In the genomic region with DNA sequence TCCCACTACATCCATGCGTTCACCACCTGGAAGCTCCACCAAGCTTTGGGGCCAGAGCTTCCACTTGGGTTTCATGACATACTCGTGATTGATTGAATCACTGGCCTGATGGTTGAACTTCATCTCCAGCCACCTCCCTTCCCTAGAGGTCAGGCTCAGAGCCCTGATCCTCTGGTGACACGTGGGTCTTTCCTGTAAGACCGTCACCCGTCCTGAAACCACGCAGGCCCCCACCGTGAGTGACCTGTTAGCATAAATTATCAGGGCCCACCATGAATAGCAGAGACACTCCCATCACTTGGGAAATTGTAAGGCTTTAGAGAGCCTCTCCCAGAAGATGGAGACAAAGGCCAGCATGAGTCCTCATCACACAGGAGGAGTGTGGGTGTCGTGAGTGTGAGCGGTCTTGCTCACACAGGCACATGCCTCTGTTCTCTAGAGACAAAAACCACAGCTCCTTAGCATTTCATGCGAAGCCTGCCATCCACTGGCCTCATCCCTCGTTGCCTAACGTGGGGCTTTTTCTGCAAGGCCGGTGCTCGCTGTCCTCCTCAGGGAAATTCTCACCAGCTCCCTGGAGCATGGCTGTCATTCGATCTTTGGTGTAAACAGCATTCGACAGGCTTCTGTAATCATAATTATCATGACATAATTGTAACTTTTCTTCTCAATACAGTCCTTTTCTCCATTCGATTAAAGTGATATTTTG, we compare ENCODE assay signal across 11 cellular contexts.
DNase-seq lines count a peak whose midpoint lies in the region; ATAC-seq and TF ChIP-seq lines count a peak whose summit lies in the region.
"Had no signal": no experiment of that assay in that cellular context is flagged by ENCODE, and none has a peak within 500 bp of the region (broad histone marks: within the 10 kb centered on the region; RNA-seq: fewer than 3 reads in every experiment).

No MANE protein-coding gene starts in this region.

- H3K4me2 ChIP-seq in Karpas-422 (ENCODE audit: low read depth, low read length, poor library complexity, severe bottlenecking): no peak overlapping the region

- DNase-seq in GM13976 (ENCODE audit: low spot score): peak; percentile 71
- DNase-seq in NB4 (ENCODE audit: low read depth): peak; percentile 61
- DNase-seq in medulla oblongata (ENCODE audit: extremely low spot score): peak; percentile 65
- no peak for DNase-seq in activated CD4-positive, CD25-positive, alpha-beta regulatory T cell (lab: John Stamatoyannopoulos, UW)
- DNase-seq in GF-D8 (lab: John Stamatoyannopoulos, UW): no peak
- DNase-seq in Karpas-422: no peak
- DNase-seq in NCI-H1694 (lab: John Stamatoyannopoulos, UW): no peak
- DNase-seq: activated naive CD4-positive, alpha-beta T cell; NCI-H524 had no signal

- no peaks in the 10 kb centered on the region for H3K9me2 ChIP-seq in Karpas-422 (replicated peaks; ENCODE audit: insufficient read depth, low read length)

- no peaks in the 10 kb centered on the region for H3K9me3 ChIP-seq in Karpas-422 (ENCODE audit: low read length)
- H3K9me3 ChIP-seq: gastroesophageal sphincter had no signal

- no peak overlapping the region for H3K9ac ChIP-seq in Karpas-422 (ENCODE audit: low read length)

- no peak overlapping the region for H2AFZ ChIP-seq in Karpas-422 (ENCODE audit: low read length)

- H3K4me3 ChIP-seq in NB4 (ENCODE audit: low read depth, low read length): no peak overlapping the region
- H3K4me3 ChIP-seq in Karpas-422 (ENCODE audit: low read length): no peak overlapping the region
- H3K4me3 ChIP-seq: gastroesophageal sphincter had no signal

- peak; percentile 27 for ATAC-seq in GM21390 (IDR thresholded peaks at IDR 0.05; ENCODE audit: unreplicated experiment)
- ATAC-seq: gastroesophageal sphincter had no signal

- no peaks in the 10 kb centered on the region for H3K79me2 ChIP-seq in Karpas-422 (ENCODE audit: low read length)

- no peak overlapping the region for H3K27ac ChIP-seq in Karpas-422 (ENCODE audit: low read length)
- H3K27ac ChIP-seq: gastroesophageal sphincter had no signal

- no peak for TF ChIP-seq CTCF in GM13976 (IDR thresholded peaks at IDR 0.05; ENCODE audit: borderline replicate concordance, control extremely low read depth, extremely low read depth, insufficient read depth, missing control alignments)
- no peak for TF ChIP-seq CTCF in NB4 (IDR thresholded peaks at IDR 0.05; ENCODE audit: low read depth, low read length)

- in situ Hi-C loops in GM13976 (cut with MboI; ENCODE audit: low sequenced_read_pairs, unreplicated experiment): no loop called here

- H4K20me1 ChIP-seq in Karpas-422 (ENCODE audit: insufficient read depth, low read depth, low read length): no peaks in the 10 kb centered on the region

- H3K4me1 ChIP-seq in Karpas-422 (ENCODE audit: low read length): no peaks in the 10 kb centered on the region
- H3K4me1 ChIP-seq: gastroesophageal sphincter had no signal

- no peaks in the 10 kb centered on the region for H3K36me3 ChIP-seq in Karpas-422 (ENCODE audit: insufficient read depth, low read length)
- H3K36me3 ChIP-seq: gastroesophageal sphincter had no signal

- TF ChIP-seq POLR2A in NB4 (IDR thresholded peaks at IDR 0.05; ENCODE audit: extremely low read depth, insufficient read length): no peak

- H3K27me3 ChIP-seq in Karpas-422 (ENCODE audit: low read length): no peaks in the 10 kb centered on the region

Comparison
In these comparisons a context has a peak if more than half of its experiments do, and no peak if none do; other contexts are left out.
1. DNase-seq: peak in GM13976 (single experiment), NB4 (single experiment) and medulla oblongata (single experiment); none in activated CD4-positive, CD25-positive, alpha-beta regulatory T cell (0 of 4), GF-D8 (single experiment), Karpas-422 (single experiment) and NCI-H1694 (single experiment).